8 cellular contexts compared by ENCODE assay signal in genomic region chr10:132571565-132572544, GRCh38. TPM values are rescaled to one million over a fixed set of nuclear protein-coding genes. Genes with fewer than 3 reads are reported as not detected.
DNase-seq lines count a peak whose midpoint lies in the region; ATAC-seq and TF ChIP-seq lines count a peak whose summit lies in the region.

No MANE protein-coding gene starts in this region.

- DNase-seq in GDM1 (lab: John Stamatoyannopoulos, UW) (peak; percentile 49), HK-2 (ENCODE audit: unreplicated experiment) (peak; percentile 89), body of pancreas (peak; percentile 59 to 85 (median 68)), left lobe of liver (ENCODE audit: low spot score) (no peak), NCI-H1694 (lab: John Stamatoyannopoulos, UW) (no peak)
- DNase-seq in stimulated activated naive CD8-positive, alpha-beta T cell treated with anti-CD3 and anti-CD28 coated beads, Interleukin-15, amount 100 ng/mL, for 72 hours = peak; percentile 74 to 91

- TF ChIP-seq POLR2A in body of pancreas (IDR thresholded peaks at IDR 0.05) = no peak

- peak overlapping the region; percentile 49 for H3K4me3 Mint-ChIP-seq in T-helper 1 cell treated with Interleukin-12 subunit alpha and Interleukin-12 subunit beta and Interleukin-4 antibody, amounts not matched to agents 30 μg/mL and 1 μg/mL, for 36 hours
- no peak overlapping the region for H3K4me3 Mint-ChIP-seq in stimulated activated naive CD8-positive, alpha-beta T cell treated with anti-CD3 and anti-CD28 coated beads, Interleukin-15, amount 100 ng/mL, for 72 hours

- WGBS in body of pancreas, 2 donors = 51 to 55% methylated on average over 17 to 22 of the region's 24 CpGs

- no peaks in the 10 kb centered on the region for H3K36me3 Mint-ChIP-seq in T-helper 1 cell treated with Interleukin-12 subunit alpha and Interleukin-12 subunit beta and Interleukin-4 antibody, amounts not matched to agents 30 μg/mL and 1 μg/mL, for 36 hours (ENCODE audit: low read depth)

- TF ChIP-seq CTCF in body of pancreas (IDR thresholded peaks at IDR 0.05) = no peak

- intact Hi-C loops in body of pancreas (cut with DNase I) = no loop called here

- H3K27me3 ChIP-seq in body of pancreas = no peaks in the 10 kb centered on the region

- H3K27ac Mint-ChIP-seq in T-helper 1 cell treated with Interleukin-12 subunit alpha and Interleukin-12 subunit beta and Interleukin-4 antibody, amounts not matched to agents 30 μg/mL and 1 μg/mL, for 36 hours = peak overlapping the region; percentile 43
- H3K27ac Mint-ChIP-seq in stimulated activated naive CD8-positive, alpha-beta T cell treated with anti-CD3 and anti-CD28 coated beads, Interleukin-15, amount 100 ng/mL, for 72 hours = peak overlapping the region in 1 of 2 donors; percentile 37

- H3K4me1 Mint-ChIP-seq in T-helper 1 cell treated with Interleukin-12 subunit alpha and Interleukin-12 subunit beta and Interleukin-4 antibody, amounts not matched to agents 30 μg/mL and 1 μg/mL, for 36 hours (ENCODE audit: low read depth) = peaks cover 17% of the 10 kb centered on the region
- H3K4me1 Mint-ChIP-seq in stimulated activated naive CD8-positive, alpha-beta T cell treated with anti-CD3 and anti-CD28 coated beads, Interleukin-15, amount 100 ng/mL, for 72 hours = no peaks in the 10 kb centered on the region

- H3K27me3 Mint-ChIP-seq in T-helper 1 cell treated with Interleukin-12 subunit alpha and Interleukin-12 subunit beta and Interleukin-4 antibody, amounts not matched to agents 30 μg/mL and 1 μg/mL, for 36 hours (ENCODE audit: low read depth) = no peaks in the 10 kb centered on the region
- H3K27me3 Mint-ChIP-seq in stimulated activated naive CD8-positive, alpha-beta T cell treated with anti-CD3 and anti-CD28 coated beads, Interleukin-15, amount 100 ng/mL, for 72 hours = no peaks in the 10 kb centered on the region

- peak overlapping the region in 3 of 4 donors; percentile 22 to 52 (median 27) for H3K27ac ChIP-seq in body of pancreas

- H3K9me3 ChIP-seq in body of pancreas = no peaks in the 10 kb centered on the region

- H3K36me3 ChIP-seq in body of pancreas (replicated peaks in 1 of 2; ENCODE audit: insufficient read depth in 1 of 2, low read depth in 2 of 2) = no peaks in the 10 kb centered on the region

- ATAC-seq in GM21390 (IDR thresholded peaks at IDR 0.05; ENCODE audit: unreplicated experiment) = peak; percentile 66
- peak; percentile 79 for ATAC-seq in body of pancreas
- ATAC-seq in left lobe of liver = peak; percentile 20
- peak; percentile 84 for ATAC-seq in stimulated activated naive CD8-positive, alpha-beta T cell treated with anti-CD3 and anti-CD28 coated beads, Interleukin-15, amount 100 ng/mL, for 72 hours

- peaks cover 44% of the 10 kb centered on the region for H3K4me1 ChIP-seq in body of pancreas

- H3K4me3 ChIP-seq in body of pancreas = no peak overlapping the region

- H3K9me3 Mint-ChIP-seq in T-helper 1 cell treated with Interleukin-12 subunit alpha and Interleukin-12 subunit beta and Interleukin-4 antibody, amounts not matched to agents 30 μg/mL and 1 μg/mL, for 36 hours = no peaks in the 10 kb centered on the region
- H3K9me3 Mint-ChIP-seq in stimulated activated naive CD8-positive, alpha-beta T cell treated with anti-CD3 and anti-CD28 coated beads, Interleukin-15, amount 100 ng/mL, for 72 hours = no peaks in the 10 kb centered on the region

RNA-seq across cellular contexts. Expression of gene INPP5A, which starts 34.3 kb away (rescaled TPM):
- 10 to 100 TPM in 1 of 2 donors, 1 to 10 TPM in 1; 9.2 to 14.5 TPM for total RNA-seq in body of pancreas
- 18.3 TPM for total RNA-seq in left lobe of liver

Comparison
In these comparisons a context has a peak if more than half of its experiments do, and no peak if none do; other contexts are left out.
1. DNase-seq: peak in GDM1 (single experiment), HK-2 (single experiment), body of pancreas (4 of 4) and stimulated activated naive CD8-positive, alpha-beta T cell treated with anti-CD3 and anti-CD28 coated beads, Interleukin-15, amount 100 ng/mL, for 72 hours (2 of 2); none in left lobe of liver (single experiment) and NCI-H1694 (single experiment).
2. ATAC-seq: peak in every context shown above with its lines; median percentile 84 in stimulated activated naive CD8-positive, alpha-beta T cell treated with anti-CD3 and anti-CD28 coated beads, Interleukin-15, amount 100 ng/mL, for 72 hours; 79 in body of pancreas; 66 in GM21390; 20 in left lobe of liver.